3 cellular contexts compared by ENCODE assay signal in genomic region chr6:138498575-138499302, GRCh38.
TF ChIP-seq lines count a peak whose summit lies in the region.

No MANE protein-coding gene starts in this region.

TF ChIP-seq in A549, 52 proteins besides CTCF, POLR2A, EP300 and RAD21 (continued from another document):
- TF ChIP-seq MAFK (IDR thresholded peaks at IDR 0.05; ENCODE audit: partially characterized antibody): no peak
- TF ChIP-seq GATA3 (IDR thresholded peaks at IDR 0.05; ENCODE audit: borderline replicate concordance): no peak
- no peak for TF ChIP-seq NR3C1 (IDR thresholded peaks at IDR 0.05)
- TF ChIP-seq POLR2AphosphoS2 (conservative IDR thresholded peaks at IDR 0.05; ENCODE audit: low read length): no peak
- TF ChIP-seq KDM5A (IDR thresholded peaks at IDR 0.05): no peak
- TF ChIP-seq E2F6 (IDR thresholded peaks at IDR 0.05; ENCODE audit: borderline replicate concordance, low read depth): no peak

TF ChIP-seq in HEK293, 187 proteins besides CTCF, POLR2A, EP300 and RAD21 (continued from another document and continues in another):
- TF ChIP-seq ZNF560 (tag by site-specific recombination; IDR thresholded peaks at IDR 0.05; ENCODE audit: borderline replicate concordance) (no peak), ZNF335 (tag by site-specific recombination; conservative IDR thresholded peaks at IDR 0.05) (peak; percentile 78), ZNF354C (tag by site-specific recombination; IDR thresholded peaks at IDR 0.05; ENCODE audit: borderline replicate concordance, low read depth) (no peak), ZNF768 (tag by site-specific recombination; IDR thresholded peaks at IDR 0.05) (no peak), ZNF558 (tag by site-specific recombination; IDR thresholded peaks at IDR 0.05) (no peak), KLF9 (tag by site-specific recombination; IDR thresholded peaks at IDR 0.05; ENCODE audit: low read depth) (no peak), ZBTB10 (tag by site-specific recombination; IDR thresholded peaks at IDR 0.05) (no peak), PRDM10 (tag by site-specific recombination; IDR thresholded peaks at IDR 0.05) (no peak), REST (tag by site-specific recombination; IDR thresholded peaks at IDR 0.05) (no peak), BCL11B (tag by site-specific recombination; IDR thresholded peaks at IDR 0.05; ENCODE audit: low read depth) (no peak), ZNF544 (tag by site-specific recombination; IDR thresholded peaks at IDR 0.05) (no peak), OSR2 (tag by site-specific recombination; IDR thresholded peaks at IDR 0.05) (no peak), ZNF704 (tag by site-specific recombination; IDR thresholded peaks at IDR 0.05) (no peak), HOXC10 (CRISPR knock-in tag; IDR thresholded peaks at IDR 0.05) (no peak), SETDB1 (IDR thresholded peaks at IDR 0.05; ENCODE audit: insufficient read length, low read length) (no peak), ZNF324 (tag by site-specific recombination; IDR thresholded peaks at IDR 0.05) (0 out of 2 replicates have a peak, but pooled peaks have one; percentile 10)

TF ChIP-seq in GM12878, 131 proteins besides CTCF, POLR2A, EP300 and RAD21 (continued from another document):
- TF ChIP-seq YBX1 (IDR thresholded peaks at IDR 0.05) (0 out of 2 replicates have a peak, but pooled peaks have one; percentile 16), E2F8 (IDR thresholded peaks at IDR 0.05; ENCODE audit: low read depth, partially characterized antibody) (peak; percentile 27), REST (IDR thresholded peaks at IDR 0.05; ENCODE audit: low read depth, low read length) (no peak), ATF7 (IDR thresholded peaks at IDR 0.05; ENCODE audit: low read depth) (peak; percentile 9; the same call in 1 of the 2 replicates), E2F4 (IDR thresholded peaks at IDR 0.05; ENCODE audit: low read depth, low read length) (no peak), FOXK2 (IDR thresholded peaks at IDR 0.05) (no peak), NBN (IDR thresholded peaks at IDR 0.05) (0 out of 2 replicates have a peak, but pooled peaks have one; percentile 24), MLLT1 (IDR thresholded peaks at IDR 0.05) (peak; percentile 61; the same call in 1 of the 2 replicates), ZNF622 (IDR thresholded peaks at IDR 0.05) (no peak)
